28 cellular contexts compared by ENCODE assay signal in genomic region chr7:83111391-83111790, GRCh38. TPM values are rescaled to one million over a fixed set of nuclear protein-coding genes. Genes with fewer than 3 reads are reported as not detected.
"Had no signal": no experiment of that assay in that cellular context is flagged by ENCODE, and none has a peak within 500 bp of the region (broad histone marks: within the 10 kb centered on the region; RNA-seq: fewer than 3 reads in every experiment).

No MANE protein-coding gene starts in this region.

- H3K27me3 ChIP-seq: breast epithelium, colonic mucosa, dorsolateral prefrontal cortex, hepatocyte, neutrophil, ovary, upper lobe of left lung had no signal

- H3K9me3 ChIP-seq: breast epithelium, colonic mucosa, left ventricle myocardium inferior, neutrophil, ovary, prostate gland, upper lobe of left lung had no signal

- H3K4me1 Mint-ChIP-seq: activated CD4-positive, alpha-beta memory T cell treated with anti-CD3 and anti-CD28 coated beads, Interleukin-2, amount 10 ng/mL, durations not matched to agents 7 days and 5 days; activated CD4-positive, alpha-beta T cell treated with anti-CD3 and anti-CD28 coated beads, Interleukin-2, amount 10 ng/mL, durations not matched to agents 24 days and 14 days; activated naive CD4-positive, alpha-beta T cell treated with anti-CD3 and anti-CD28 coated beads, Interleukin-2, amount 50 U/mL, for 24 hours; central memory CD8-positive, alpha-beta T cell; natural killer cell had no signal

- H3K79me2 ChIP-seq: hepatocyte had no signal

- H3K27me3 Mint-ChIP-seq: activated CD4-positive, alpha-beta memory T cell treated with anti-CD3 and anti-CD28 coated beads, Interleukin-2, amount 10 ng/mL, durations not matched to agents 7 days and 5 days; activated CD4-positive, alpha-beta T cell treated with anti-CD3 and anti-CD28 coated beads, Interleukin-2, amount 10 ng/mL, durations not matched to agents 24 days and 14 days; activated naive CD4-positive, alpha-beta T cell treated with anti-CD3 and anti-CD28 coated beads, Interleukin-2, amount 50 U/mL, for 24 hours; central memory CD8-positive, alpha-beta T cell; effector memory CD8-positive, alpha-beta T cell had no signal

- H3K27ac ChIP-seq: breast epithelium, colonic mucosa, dorsolateral prefrontal cortex, hepatocyte, left ventricle myocardium inferior, neutrophil, ovary, prostate gland, upper lobe of left lung had no signal

- H3K4me3 ChIP-seq: breast epithelium, colonic mucosa, dorsolateral prefrontal cortex, hepatocyte, left ventricle myocardium inferior, ovary, prostate gland, upper lobe of left lung had no signal

- H3K4me3 Mint-ChIP-seq: activated CD4-positive, alpha-beta memory T cell treated with anti-CD3 and anti-CD28 coated beads, Interleukin-2, amount 10 ng/mL, durations not matched to agents 7 days and 5 days; activated CD4-positive, alpha-beta T cell treated with anti-CD3 and anti-CD28 coated beads, Interleukin-2, amount 10 ng/mL, durations not matched to agents 24 days and 14 days; activated naive CD4-positive, alpha-beta T cell treated with anti-CD3 and anti-CD28 coated beads, Interleukin-2, amount 50 U/mL, for 24 hours; activated T-helper 1 cell treated with anti-CD3 and anti-CD28 coated beads, Interleukin-12 subunit alpha, Interleukin-12 subunit beta, Interleukin-2, Interleukin-4 antibody, amounts not matched to agents 30 ng/mL and 10 ng/mL and 1 ng/mL, durations not matched to agents 14 hours and 24 hours and 36 hours; central memory CD8-positive, alpha-beta T cell; effector memory CD8-positive, alpha-beta T cell; natural killer cell had no signal

- H3K27ac Mint-ChIP-seq: activated CD4-positive, alpha-beta memory T cell treated with anti-CD3 and anti-CD28 coated beads, Interleukin-2, amount 10 ng/mL, durations not matched to agents 7 days and 5 days; activated CD4-positive, alpha-beta T cell treated with anti-CD3 and anti-CD28 coated beads, Interleukin-2, amount 10 ng/mL, durations not matched to agents 24 days and 14 days; activated naive CD4-positive, alpha-beta T cell treated with anti-CD3 and anti-CD28 coated beads, Interleukin-2, amount 50 U/mL, for 24 hours; activated T-helper 1 cell treated with anti-CD3 and anti-CD28 coated beads, Interleukin-12 subunit alpha, Interleukin-12 subunit beta, Interleukin-2, Interleukin-4 antibody, amounts not matched to agents 30 ng/mL and 10 ng/mL and 1 ng/mL, durations not matched to agents 14 hours and 24 hours and 36 hours; effector memory CD8-positive, alpha-beta T cell; natural killer cell had no signal

- ATAC-seq: activated CD4-positive, CD25-positive, alpha-beta regulatory T cell treated with anti-CD3 and anti-CD28 coated beads, Interleukin-2, amount 50 U/mL, for 24 hours; effector memory CD8-positive, alpha-beta T cell; esophagus mucosa; natural killer cell; right cardiac atrium; stimulated activated naive CD8-positive, alpha-beta T cell treated with anti-CD3 and anti-CD28 coated beads, Interleukin-15, Interleukin-2, amounts not matched to agents 100 U/mL and 50 U/mL, for 24 hours had no signal

- FAIRE-seq: endothelial cell of umbilical vein, frontal cortex had no signal

- H3K36me3 Mint-ChIP-seq: activated naive CD4-positive, alpha-beta T cell treated with anti-CD3 and anti-CD28 coated beads, Interleukin-2, amount 50 U/mL, for 24 hours had no signal

- H3K4me2 ChIP-seq: hepatocyte had no signal

- DNase-seq: activated CD4-positive, alpha-beta memory T cell treated with anti-CD3 and anti-CD28 coated beads, Interleukin-2, amount 10 ng/mL, durations not matched to agents 7 days and 5 days; activated CD4-positive, alpha-beta T cell treated with anti-CD3 and anti-CD28 coated beads, Interleukin-2, amount 10 ng/mL, durations not matched to agents 24 days and 14 days; activated gamma-delta T cell treated with Interleukin-2 at 50 U/mL for 16 hours; anterior cingulate cortex; colonic mucosa; dorsolateral prefrontal cortex; effector memory CD8-positive, alpha-beta T cell; glutamatergic neuron; left ventricle myocardium inferior; midbrain; natural killer cell; ovary; right cardiac atrium; stimulated activated CD4-positive, alpha-beta T cell treated with anti-CD3 and anti-CD28 coated beads, Interleukin-4, amount 100 ng/mL, for 4 hours; stimulated activated naive CD8-positive, alpha-beta T cell treated with anti-CD3 and anti-CD28 coated beads, Interleukin-15, Interleukin-2, amounts not matched to agents 100 U/mL and 50 U/mL, for 24 hours; upper lobe of left lung had no signal

- H3K36me3 ChIP-seq: breast epithelium, colonic mucosa, left ventricle myocardium inferior, neutrophil, ovary, prostate gland, upper lobe of left lung had no signal

- H2AFZ ChIP-seq: hepatocyte had no signal

- H3K9me3 Mint-ChIP-seq: activated CD4-positive, alpha-beta T cell treated with anti-CD3 and anti-CD28 coated beads, Interleukin-2, amount 10 ng/mL, durations not matched to agents 24 days and 14 days; activated T-helper 1 cell treated with anti-CD3 and anti-CD28 coated beads, Interleukin-12 subunit alpha, Interleukin-12 subunit beta, Interleukin-2, Interleukin-4 antibody, amounts not matched to agents 30 ng/mL and 10 ng/mL and 1 ng/mL, durations not matched to agents 14 hours and 24 hours and 36 hours had no signal

- H3K4me1 ChIP-seq: breast epithelium, colonic mucosa, left ventricle myocardium inferior, prostate gland, upper lobe of left lung had no signal

RNA-seq across cellular contexts. Expression of gene PCLO, which starts 51.3 kb away (rescaled TPM):
- total RNA-seq: activated CD4-positive, alpha-beta memory T cell treated with anti-CD3 and anti-CD28 coated beads, Interleukin-2, amount 10 ng/mL, durations not matched to agents 7 days and 5 days; activated CD4-positive, alpha-beta T cell treated with anti-CD3 and anti-CD28 coated beads, Interleukin-2, amount 10 ng/mL, durations not matched to agents 24 days and 14 days; activated T-helper 1 cell treated with anti-CD3 and anti-CD28 coated beads, Interleukin-12 subunit alpha, Interleukin-12 subunit beta, Interleukin-2, Interleukin-4 antibody, amounts not matched to agents 30 ng/mL and 10 ng/mL and 1 ng/mL, durations not matched to agents 14 hours and 24 hours and 36 hours; natural killer cell; T-helper 2 cell treated with Interferon-gamma antibody and Interleukin-4, amounts not matched to agents 100 ng/mL and 5 ng/mL, for 36 hours had no signal
